In the genomic region with DNA sequence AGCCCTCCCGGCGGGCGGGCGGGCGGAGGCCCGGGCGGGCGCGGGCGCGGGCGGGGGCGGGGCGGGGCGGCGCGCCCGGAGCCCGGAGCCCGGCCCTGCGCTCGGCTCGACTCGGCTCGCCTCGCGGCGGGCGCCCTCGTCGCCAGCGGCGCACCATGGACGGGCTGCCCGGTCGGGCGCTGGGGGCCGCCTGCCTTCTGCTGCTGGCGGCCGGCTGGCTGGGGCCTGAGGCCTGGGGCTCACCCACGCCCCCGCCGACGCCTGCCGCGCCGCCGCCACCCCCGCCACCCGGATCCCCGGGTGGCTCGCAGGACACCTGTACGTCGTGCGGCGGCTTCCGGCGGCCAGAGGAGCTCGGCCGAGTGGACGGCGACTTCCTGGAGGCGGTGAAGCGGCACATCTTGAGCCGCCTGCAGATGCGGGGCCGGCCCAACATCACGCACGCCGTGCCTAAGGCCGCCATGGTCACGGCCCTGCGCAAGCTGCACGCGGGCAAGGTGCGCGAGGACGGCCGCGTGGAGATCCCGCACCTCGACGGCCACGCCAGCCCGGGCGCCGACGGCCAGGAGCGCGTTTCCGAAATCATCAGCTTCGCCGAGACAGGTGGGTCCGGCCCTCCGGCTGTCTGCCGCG, we compare ENCODE assay signal across 8 cellular contexts. TPM values are rescaled to one million over a fixed set of nuclear protein-coding genes. Genes with fewer than 3 reads are reported as not detected.
DNase-seq lines count a peak whose midpoint lies in the region; ATAC-seq and TF ChIP-seq lines count a peak whose summit lies in the region.

TSS of gene INHBB (plus strand) at position 103 of the 633 bp plus-strand sequence. CDS start at position 156, 53 bp downstream.

- intact Hi-C loops in left ventricle myocardium inferior (cut with micrococcal nuclease) (no loop called here), sciatic nerve (cut with DNase I) (loop anchor here (5.0 kb wide), 1 partner anchor 331 kb away; no protein-coding TSS in a partner anchor)

- H3K27me3 ChIP-seq in left ventricle myocardium inferior (ENCODE audit: low read depth), result peaks cover 98% of the 10 kb centered on the region

- H3K27ac ChIP-seq in left ventricle myocardium inferior (replicated peaks), result peak within 1 kb of the TSS; percentile 55

- no peak for TF ChIP-seq CTCF in WI38 (IDR thresholded peaks at IDR 0.05; ENCODE audit: low read depth, low read length)
- no peak for TF ChIP-seq CTCF in left ventricle myocardium inferior (IDR thresholded peaks at IDR 0.05; ENCODE audit: borderline replicate concordance)

- DNase-seq in NCI-H146 (lab: John Stamatoyannopoulos, UW) (peak; percentile 51), NCI-H146 treated with DMSO at 0.1 percent for 48 hours (lab: John Stamatoyannopoulos, UW; ENCODE audit: unreplicated experiment) (no peak), left ventricle myocardium inferior (no peak), sciatic nerve (ENCODE audit: low spot score) (no peak)
- DNase-seq in activated CD4-positive, alpha-beta T cell treated with anti-CD3 and anti-CD28 coated beads, Interleukin-2, amount 50 U/mL, for 1 hour, result no peak

- H3K36me3 ChIP-seq in left ventricle myocardium inferior, result no peaks in the 10 kb centered on the region

- peaks cover 42% of the 10 kb centered on the region for H3K4me1 ChIP-seq in left ventricle myocardium inferior

- no peaks in the 10 kb centered on the region for H3K9me3 ChIP-seq in left ventricle myocardium inferior (replicated peaks)

- ATAC-seq in sciatic nerve, result no peak
- no peak for ATAC-seq in GM21723 (IDR thresholded peaks at IDR 0.05; ENCODE audit: unreplicated experiment)
- no peak for ATAC-seq in HG03354 (IDR thresholded peaks at IDR 0.05; ENCODE audit: poor library complexity, severe bottlenecking, unreplicated experiment)

- H3K4me3 ChIP-seq in WI38 (ENCODE audit: low read depth, low read length) (peak within 1 kb of the TSS; percentile 53), left ventricle myocardium inferior (peak within 1 kb of the TSS; percentile 68)

RNA-seq across cellular contexts. Expression of gene INHBB, which starts in this region (rescaled TPM):
- 3.2 TPM for total RNA-seq in left ventricle myocardium inferior
- total RNA-seq in sciatic nerve, result 37.4 TPM
